Comparison of ENCODE assay signal across 10 cellular contexts in genomic region chr12:62848418-62848817, GRCh38.
DNase-seq lines count a peak whose midpoint lies in the region; ATAC-seq and TF ChIP-seq lines count a peak whose summit lies in the region.
"Had no signal": no experiment of that assay in that cellular context is flagged by ENCODE, and none has a peak within 500 bp of the region (broad histone marks: within the 10 kb centered on the region; RNA-seq: fewer than 3 reads in every experiment).

No MANE protein-coding gene starts in this region.

- H3K4me1 ChIP-seq in fibroblast of lung (ENCODE audit: control insufficient read depth, extremely low read depth, insufficient read depth, low read length) = peaks cover 7% of the 10 kb centered on the region
- H3K4me1 ChIP-seq in subcutaneous abdominal adipose tissue (ENCODE audit: control insufficient read depth in 5 of 5, insufficient read depth in 5 of 5, low read length in 5 of 5) = peaks cover 0 to 34% (median 2%) of the 10 kb centered on the region in 5 donors
- H3K4me1 ChIP-seq in gastroesophageal sphincter = no peaks in the 10 kb centered on the region

- peak in 2 of 3 donors; percentile 1 to 4 for DNase-seq in stimulated activated CD4-positive, alpha-beta T cell treated with anti-CD3 and anti-CD28 coated beads, Interleukin-12 subunit alpha, Interleukin-12 subunit beta, amount 100 ng/mL, for 48 hours (ENCODE audit: low read depth in 2 of 3, low spot score in 1 of 3)
- DNase-seq in stimulated activated CD4-positive, alpha-beta T cell treated with anti-CD3 and anti-CD28 coated beads, Interleukin-2, amount 100 ng/mL, for 24 hours = no peak
- DNase-seq in HT1080 (ENCODE audit: low read depth) = peak; percentile 83
- DNase-seq in fibroblast of lung (ENCODE audit: low read depth in 2 of 2) = peak; percentile 27 to 74
- no peak for DNase-seq in hypothalamus (lab: John Stamatoyannopoulos, UW)
- DNase-seq: DMS79; effector memory CD4-positive, alpha-beta T cell had no signal

- H4K20me1 ChIP-seq in fibroblast of lung (ENCODE audit: control insufficient read depth, extremely low read depth, insufficient read depth, low read length) = no peaks in the 10 kb centered on the region

- H3K27me3 ChIP-seq in fibroblast of lung (ENCODE audit: control insufficient read depth, insufficient read depth, low read length) (no peaks in the 10 kb centered on the region), subcutaneous abdominal adipose tissue (ENCODE audit: control insufficient read depth in 5 of 5, insufficient read depth in 4 of 5, low read length in 5 of 5) (no peaks in the 10 kb centered on the region), gastroesophageal sphincter (no peaks in the 10 kb centered on the region)

- TF ChIP-seq EP300 in gastroesophageal sphincter (IDR thresholded peaks at IDR 0.05) = no peak

- H3K9ac ChIP-seq in fibroblast of lung (ENCODE audit: insufficient read depth, low read length) (no peak overlapping the region), subcutaneous abdominal adipose tissue (ENCODE audit: low read length in 5 of 5) (no peak overlapping the region)

- H3K4me2 ChIP-seq in fibroblast of lung (ENCODE audit: extremely low read depth, insufficient read depth, low read length) = no peak overlapping the region

- H2AFZ ChIP-seq in fibroblast of lung (ENCODE audit: low read length) = no peak overlapping the region

- H3K36me3 ChIP-seq in fibroblast of lung (ENCODE audit: control insufficient read depth, insufficient read depth, low read length) (no peaks in the 10 kb centered on the region), subcutaneous abdominal adipose tissue (ENCODE audit: control insufficient read depth in 5 of 5, insufficient read depth in 5 of 5, low read length in 5 of 5) (no peaks in the 10 kb centered on the region), gastroesophageal sphincter (no peaks in the 10 kb centered on the region)

- no peaks in the 10 kb centered on the region for H3K79me2 ChIP-seq in fibroblast of lung (ENCODE audit: control insufficient read depth, insufficient read depth, low read length)

- no peak overlapping the region for H3K4me3 ChIP-seq in fibroblast of lung (replicated peaks in 1 of 4; ENCODE audit: control extremely low read depth in 1 of 4, insufficient read depth in 1 of 4, low read depth in 3 of 4, low read length in 4 of 4)
- H3K4me3 ChIP-seq in subcutaneous abdominal adipose tissue (ENCODE audit: low read depth in 1 of 5, low read length in 5 of 5) = no peak overlapping the region
- H3K4me3 ChIP-seq in gastroesophageal sphincter = no peak overlapping the region

- no peak for TF ChIP-seq POLR2A in gastroesophageal sphincter (IDR thresholded peaks at IDR 0.05)

- H3K9me3 ChIP-seq in fibroblast of lung (ENCODE audit: control insufficient read depth, insufficient read depth, low read depth, low read length) (no peaks in the 10 kb centered on the region), subcutaneous abdominal adipose tissue (ENCODE audit: control insufficient read depth in 5 of 5, low read length in 5 of 5) (no peaks in the 10 kb centered on the region), gastroesophageal sphincter (no peaks in the 10 kb centered on the region)

- no peak overlapping the region for H3K27ac ChIP-seq in fibroblast of lung (ENCODE audit: insufficient read depth, low read length)
- H3K27ac ChIP-seq in subcutaneous abdominal adipose tissue (ENCODE audit: low read depth, low read length) = peak overlapping the region; percentile 11
- no peak overlapping the region for H3K27ac ChIP-seq in gastroesophageal sphincter

- 56% methylated on average over 2 of the region's 2 CpGs; no CpG with 5 or more reads in 1 of the 2 donors for WGBS in gastroesophageal sphincter (ENCODE audit: low coverage in 1 of 2), 2 donors

- no peak for ATAC-seq in gastroesophageal sphincter
- no peak for ATAC-seq in GM21515 (IDR thresholded peaks at IDR 0.05; ENCODE audit: unreplicated experiment)

- no peak for TF ChIP-seq CTCF in fibroblast of lung (conservative IDR thresholded peaks at IDR 0.05 in 1 of 2, IDR thresholded peaks at IDR 0.05 in 1 of 2; ENCODE audit: low read depth in 1 of 2, low read length in 2 of 2)
- TF ChIP-seq CTCF in gastroesophageal sphincter (IDR thresholded peaks at IDR 0.05) = no peak

Comparison
In these comparisons a context has a peak if more than half of its experiments do, and no peak if none do; other contexts are left out.
1. DNase-seq: peak in stimulated activated CD4-positive, alpha-beta T cell treated with anti-CD3 and anti-CD28 coated beads, Interleukin-12 subunit alpha, Interleukin-12 subunit beta, amount 100 ng/mL, for 48 hours (2 of 3), HT1080 (single experiment) and fibroblast of lung (2 of 2); none in stimulated activated CD4-positive, alpha-beta T cell treated with anti-CD3 and anti-CD28 coated beads, Interleukin-2, amount 100 ng/mL, for 24 hours (0 of 2) and hypothalamus (0 of 51).